Comparison of ENCODE assay signal across 15 cellular contexts in the genomic region with DNA sequence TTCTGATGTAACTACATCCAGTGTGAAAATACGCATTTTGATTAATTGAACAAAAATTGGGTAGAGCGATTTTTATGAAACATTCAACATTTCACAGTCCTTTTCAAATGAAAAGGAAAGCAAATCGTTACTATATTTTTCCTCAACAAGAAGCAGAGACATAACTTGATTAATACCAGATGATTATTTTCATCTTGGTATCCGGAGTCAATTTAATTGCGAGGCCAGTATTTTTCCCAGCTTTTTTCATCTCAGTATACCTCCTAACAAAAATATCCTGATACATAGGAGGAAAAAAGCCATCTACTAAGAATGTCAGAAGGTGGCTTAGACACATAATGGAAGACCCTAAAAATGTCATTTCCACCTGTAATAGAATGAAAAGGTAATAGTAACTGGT. TPM values are rescaled to one million over a fixed set of nuclear protein-coding genes. Genes with fewer than 3 reads are reported as not detected.
DNase-seq lines count a peak whose midpoint lies in the region; ATAC-seq and TF ChIP-seq lines count a peak whose summit lies in the region.
"Had no signal": no experiment of that assay in that cellular context is flagged by ENCODE, and none has a peak within 500 bp of the region (broad histone marks: within the 10 kb centered on the region; RNA-seq: fewer than 3 reads in every experiment).

No MANE protein-coding gene starts in this region.

- intact Hi-C loops in natural killer cell (cut with micrococcal nuclease) (loop anchor here (10.0 kb wide), 1 partner anchor 162 kb away; no protein-coding TSS in a partner anchor), sigmoid colon (cut with DNase I) (loop anchor here (5.0 to 10.0 kb wide), 4 partner anchors 274 to 1064 kb away; no protein-coding TSS in a partner anchor)

- peaks cover 0 to 17% (median 2%) of the 10 kb centered on the region in 4 donors for H3K36me3 ChIP-seq in sigmoid colon

- no peaks in the 10 kb centered on the region for H3K9me3 ChIP-seq in sigmoid colon
- H3K9me3 ChIP-seq: A549, SJSA1 had no signal

- no peaks in the 10 kb centered on the region for H3K9me3 Mint-ChIP-seq in natural killer cell
- H3K9me3 Mint-ChIP-seq in natural killer cell treated with Interleukin-12 subunit alpha and Interleukin-12 subunit beta and Interleukin-15 and Interleukin-18, amount 100 ng/mL, for 72 hours, result no peaks in the 10 kb centered on the region
- H3K9me3 Mint-ChIP-seq in chondrocyte (ENCODE audit: low read depth), result no peaks in the 10 kb centered on the region
- H3K9me3 Mint-ChIP-seq: CD8-positive, alpha-beta T cell had no signal

- H3K36me3 Mint-ChIP-seq in natural killer cell (peaks cover 5% of the 10 kb centered on the region), chondrocyte (ENCODE audit: low read depth) (peaks cover 5% of the 10 kb centered on the region)
- H3K36me3 Mint-ChIP-seq in natural killer cell treated with Interleukin-12 subunit alpha and Interleukin-12 subunit beta and Interleukin-15 and Interleukin-18, amount 100 ng/mL, for 72 hours, result peaks cover 10% of the 10 kb centered on the region

- TF ChIP-seq EP300 in sigmoid colon (IDR thresholded peaks at IDR 0.05), result no peak

- H3K4me3 Mint-ChIP-seq in natural killer cell (peak overlapping the region; percentile 50), chondrocyte (ENCODE audit: unreplicated experiment) (no peak overlapping the region)
- no peak overlapping the region for H3K4me3 Mint-ChIP-seq in natural killer cell treated with Interleukin-12 subunit alpha and Interleukin-12 subunit beta and Interleukin-15 and Interleukin-18, amount 100 ng/mL, for 72 hours

- DNase-seq in natural killer cell (no peak), fibroblast of the aortic adventitia (ENCODE audit: low read depth) (peak; percentile 20), sigmoid colon (no peak), AML-193 (lab: John Stamatoyannopoulos, UW) (no peak), DMS153 (lab: John Stamatoyannopoulos, UW) (no peak), chondrocyte (ENCODE audit: low spot score) (no peak), DMS114 treated with DMSO at 0.1 percent for 48 hours (lab: John Stamatoyannopoulos, UW; ENCODE audit: unreplicated experiment) (no peak)
- no peak for DNase-seq in natural killer cell treated with Interleukin-12 subunit alpha and Interleukin-12 subunit beta and Interleukin-15 and Interleukin-18, amount 100 ng/mL, for 72 hours (ENCODE audit: low spot score)
- DNase-seq: activated CD4-positive, alpha-beta T cell treated with anti-CD3 and anti-CD28 coated beads for 48 hours; CD8-positive, alpha-beta T cell; NCI-H1417 treated with DMSO at 0.1 percent for 48 hours; NCI-H774 had no signal

- no peak overlapping the region for H3K4me3 ChIP-seq in fibroblast of the aortic adventitia (ENCODE audit: low read depth, low read length)
- peak overlapping the region in 3 of 4 donors; percentile 72 to 100 (median 87) for H3K4me3 ChIP-seq in sigmoid colon
- H3K4me3 ChIP-seq: A549, SJSA1 had no signal

- H3K27me3 Mint-ChIP-seq in natural killer cell (ENCODE audit: low read depth in 2 of 2) (peaks cover 3 to 12% of the 10 kb centered on the region in 2 donors), chondrocyte (ENCODE audit: low read depth) (peaks cover 22% of the 10 kb centered on the region)
- peaks cover 14% of the 10 kb centered on the region in 2 donors for H3K27me3 Mint-ChIP-seq in natural killer cell treated with Interleukin-12 subunit alpha and Interleukin-12 subunit beta and Interleukin-15 and Interleukin-18, amount 100 ng/mL, for 72 hours

- peak overlapping the region; percentile 98 to 99 (median 98) for H3K27ac ChIP-seq in sigmoid colon
- H3K27ac ChIP-seq: A549, SJSA1 had no signal

- TF ChIP-seq CTCF in natural killer cell (IDR thresholded peaks at IDR 0.05), result no peak
- no peak for TF ChIP-seq CTCF in fibroblast of the aortic adventitia (IDR thresholded peaks at IDR 0.05; ENCODE audit: insufficient read depth, low read length)
- no peak for TF ChIP-seq CTCF in sigmoid colon (IDR thresholded peaks at IDR 0.05)
- no peak for TF ChIP-seq CTCF in chondrocyte (IDR thresholded peaks at IDR 0.05)

- ATAC-seq in natural killer cell, result no peak
- ATAC-seq in natural killer cell treated with Interleukin-12 subunit alpha and Interleukin-12 subunit beta and Interleukin-15 and Interleukin-18, amount 100 ng/mL, for 72 hours, result no peak
- ATAC-seq: A549; CD8-positive, alpha-beta T cell; esophagus mucosa had no signal

- TF ChIP-seq POLR2A in sigmoid colon (IDR thresholded peaks at IDR 0.05), result no peak

- no peaks in the 10 kb centered on the region for H3K27me3 ChIP-seq in sigmoid colon
- H3K27me3 ChIP-seq: SJSA1 had no signal

- WGBS in sigmoid colon, 2 donors, result 92 to 95% methylated on average over 5 of the region's 5 CpGs

- H3K4me1 Mint-ChIP-seq in natural killer cell, result peaks cover 37 to 42% of the 10 kb centered on the region in 2 donors
- peaks cover 32 to 33% of the 10 kb centered on the region in 2 donors for H3K4me1 Mint-ChIP-seq in natural killer cell treated with Interleukin-12 subunit alpha and Interleukin-12 subunit beta and Interleukin-15 and Interleukin-18, amount 100 ng/mL, for 72 hours (ENCODE audit: low read depth in 2 of 2)
- peaks cover 25% of the 10 kb centered on the region for H3K4me1 Mint-ChIP-seq in chondrocyte (ENCODE audit: low read depth)

- H3K4me1 ChIP-seq in sigmoid colon, result peaks cover 0 to 85% (median 73%) of the 10 kb centered on the region in 4 donors

- H3K27ac Mint-ChIP-seq in natural killer cell (no peak overlapping the region), chondrocyte (ENCODE audit: unreplicated experiment) (no peak overlapping the region)
- H3K27ac Mint-ChIP-seq in natural killer cell treated with Interleukin-12 subunit alpha and Interleukin-12 subunit beta and Interleukin-15 and Interleukin-18, amount 100 ng/mL, for 72 hours, result no peak overlapping the region
- H3K27ac Mint-ChIP-seq: CD8-positive, alpha-beta T cell had no signal

RNA-seq across cellular contexts. Expression of a gene that starts 6.0 kb away (rescaled TPM):
- total RNA-seq in natural killer cell (10 to 100 TPM; 27.4 to 29.4 (median 28.5) TPM), fibroblast of the aortic adventitia (ENCODE audit: low replicate concordance) (14.2 and 43.3 TPM in 2 replicates), sigmoid colon (10 to 100 TPM; 24.3 to 33.8 (median 25.4) TPM), chondrocyte (8.9 to 10.4 TPM (median 10.3 TPM) in 3 replicates)
- 10 to 100 TPM; 20.0 to 23.0 TPM for total RNA-seq in natural killer cell treated with Interleukin-12 subunit alpha and Interleukin-12 subunit beta and Interleukin-15 and Interleukin-18, amount 100 ng/mL, for 72 hours
- polyA plus RNA-seq in sigmoid colon, result 10 to 100 TPM; 22.7 to 31.8 (median 29.4) TPM

RNA-seq across cellular contexts. Expression of a gene that starts 7.6 kb away (rescaled TPM):
- total RNA-seq in natural killer cell (10 to 100 TPM; 44.3 to 51.6 (median 44.8) TPM), fibroblast of the aortic adventitia (ENCODE audit: low replicate concordance) (5.2 and 7.9 TPM in 2 replicates), sigmoid colon (10 to 100 TPM; 23.0 to 29.4 (median 27.9) TPM), chondrocyte (7.8 to 10.6 TPM (median 8.0 TPM) in 3 replicates)
- total RNA-seq in natural killer cell treated with Interleukin-12 subunit alpha and Interleukin-12 subunit beta and Interleukin-15 and Interleukin-18, amount 100 ng/mL, for 72 hours, result 10 to 100 TPM; 19.8 to 21.0 TPM
- polyA plus RNA-seq in sigmoid colon, result 1 to 10 TPM; 7.8 to 9.8 (median 8.8) TPM
